In genomic region chr22:40224702-40225101, GRCh38 we compare ENCODE assay signal across 14 cellular contexts. TPM values are rescaled to one million over a fixed set of nuclear protein-coding genes. Genes with fewer than 3 reads are reported as not detected.
DNase-seq lines count a peak whose midpoint lies in the region; ATAC-seq and TF ChIP-seq lines count a peak whose summit lies in the region.
"Had no signal": no experiment of that assay in that cellular context is flagged by ENCODE, and none has a peak within 500 bp of the region (broad histone marks: within the 10 kb centered on the region; RNA-seq: fewer than 3 reads in every experiment).

No MANE protein-coding gene starts in this region.

- H3K4me1 ChIP-seq in CD8-positive, alpha-beta T cell (ENCODE audit: insufficient read depth, low read length), result peaks cover 41% of the 10 kb centered on the region

- intact Hi-C loops in CD8-positive, alpha-beta T cell (cut with DNase I, micrococcal nuclease), result loop anchor here in 1 of 2 experiments (5.0 kb wide), 1 partner anchor 32 kb away; no protein-coding TSS in a partner anchor

- peak in 4 of 7 experiments; percentile 35 to 66 (median 52) for DNase-seq in CD8-positive, alpha-beta T cell
- DNase-seq in activated CD4-positive, alpha-beta T cell treated with anti-CD3 and anti-CD28 coated beads for 48 hours, result peak; percentile 63
- DNase-seq in activated naive CD8-positive, alpha-beta T cell treated with anti-CD3 and anti-CD28 coated beads, Interleukin-2, amount 50 U/mL, for 16 hours (ENCODE audit: low read depth, low spot score), result peak; percentile 21
- peak; percentile 59 for DNase-seq in stimulated activated CD4-positive, alpha-beta T cell treated with anti-CD3 and anti-CD28 coated beads, Interleukin-15, amount 100 ng/mL, for 24 hours
- DNase-seq in ecto neural progenitor cell (ENCODE audit: low spot score) (no peak), NCI-H1092 (lab: John Stamatoyannopoulos, UW) (no peak)
- DNase-seq: AML-193, body of pancreas, NCI-H1417, NCI-H748 treated with DMSO at 0.1 percent for 48 hours, small intestine, stomach had no signal

- no peaks in the 10 kb centered on the region for H3K9me3 Mint-ChIP-seq in CD8-positive, alpha-beta T cell

- ATAC-seq in CD8-positive, alpha-beta T cell, result peak; percentile 98
- ATAC-seq in HG02885 (IDR thresholded peaks at IDR 0.05; ENCODE audit: poor library complexity, unreplicated experiment) (no peak), GM19452 (IDR thresholded peaks at IDR 0.05; ENCODE audit: unreplicated experiment) (no peak)
- ATAC-seq: body of pancreas had no signal

- no peaks in the 10 kb centered on the region for H3K9me3 ChIP-seq in CD8-positive, alpha-beta T cell (ENCODE audit: low read length)
- H3K9me3 ChIP-seq: body of pancreas, stomach had no signal

- H3K4me1 Mint-ChIP-seq in CD8-positive, alpha-beta T cell (ENCODE audit: low read depth), result peaks cover 67% of the 10 kb centered on the region

- no peaks in the 10 kb centered on the region for H3K36me3 ChIP-seq in CD8-positive, alpha-beta T cell (ENCODE audit: insufficient read depth, low read length)
- H3K36me3 ChIP-seq: stomach had no signal

- POLR2A ChIA-PET in CD8-positive, alpha-beta T cell (lab: Charles Lee), result interaction anchor here (0.7 to 1.5 kb wide), 3 partner anchors 124 to 268 kb away, joined by 3 to 4 read pairs (median 4); no protein-coding TSS in a partner anchor

- no peaks in the 10 kb centered on the region for H3K27me3 Mint-ChIP-seq in CD8-positive, alpha-beta T cell (ENCODE audit: low read depth)

- no peak overlapping the region for H3K27ac ChIP-seq in CD8-positive, alpha-beta T cell (ENCODE audit: low read depth, low read length)
- H3K27ac ChIP-seq: body of pancreas, stomach had no signal

- H3K27me3 ChIP-seq in CD8-positive, alpha-beta T cell (ENCODE audit: insufficient read depth, low read length), result no peaks in the 10 kb centered on the region
- H3K27me3 ChIP-seq: body of pancreas, stomach had no signal

- H3K4me3 ChIP-seq in CD8-positive, alpha-beta T cell (ENCODE audit: low read depth, low read length), result no peak overlapping the region
- H3K4me3 ChIP-seq: body of pancreas, stomach had no signal

- H3K4me3 Mint-ChIP-seq in CD8-positive, alpha-beta T cell, result peak overlapping the region; percentile 22

- TF ChIP-seq CTCF in CD8-positive, alpha-beta T cell (IDR thresholded peaks at IDR 0.05), result no peak

- H3K36me3 Mint-ChIP-seq in CD8-positive, alpha-beta T cell, result peaks cover 26% of the 10 kb centered on the region

- CTCF ChIA-PET in CD8-positive, alpha-beta T cell (lab: Charles Lee), result interaction anchor here (1.0 to 1.8 kb wide), 4 partner anchors 11 to 123 kb away, joined by 3 to 4 read pairs (median 4); no protein-coding TSS in a partner anchor

- H3K27ac Mint-ChIP-seq in CD8-positive, alpha-beta T cell, result peak overlapping the region; percentile 90

RNA-seq across cellular contexts. Expression of gene TNRC6B, which starts 47.0 kb away (rescaled TPM):
- 100 to 1,000 TPM in 1 of 2 experiments, 10 to 100 TPM in 1; 85.3 to 106 TPM for total RNA-seq in CD8-positive, alpha-beta T cell

Comparison
In these comparisons a context has a peak if more than half of its experiments do, and no peak if none do; other contexts are left out.
1. DNase-seq: peak in CD8-positive, alpha-beta T cell (4 of 7), activated CD4-positive, alpha-beta T cell treated with anti-CD3 and anti-CD28 coated beads for 48 hours (single experiment), activated naive CD8-positive, alpha-beta T cell treated with anti-CD3 and anti-CD28 coated beads, Interleukin-2, amount 50 U/mL, for 16 hours (single experiment) and stimulated activated CD4-positive, alpha-beta T cell treated with anti-CD3 and anti-CD28 coated beads, Interleukin-15, amount 100 ng/mL, for 24 hours (single experiment); none in ecto neural progenitor cell (single experiment) and NCI-H1092 (single experiment).